Comparison of ENCODE assay signal across 8 cellular contexts in genomic region chrX:41558531-41558930, GRCh38.
DNase-seq lines count a peak whose midpoint lies in the region; ATAC-seq and TF ChIP-seq lines count a peak whose summit lies in the region.

No MANE protein-coding gene starts in this region.

- H3K27ac ChIP-seq in OCI-LY7 (ENCODE audit: low read depth, low read length, poor library complexity, severe bottlenecking): no peak overlapping the region
- no peak overlapping the region for H3K27ac ChIP-seq in thoracic aorta

- no peak overlapping the region for H3K4me3 Mint-ChIP-seq in activated CD4-positive, alpha-beta T cell treated with anti-CD3 and anti-CD28 coated beads, Interleukin-2, amount 10 ng/mL, durations not matched to agents 7 days and 5 days

- POLR2A ChIA-PET in activated CD4-positive, alpha-beta T cell treated with anti-CD3 and anti-CD28 coated beads, Interleukin-2, amount 10 ng/mL, durations not matched to agents 7 days and 5 days (lab: Charles Lee): no interaction called here
- POLR2A ChIA-PET in OCI-LY7 (lab: Charles Lee): interaction anchor here (0.6 kb wide), 1 partner anchor 54 kb away, joined by 5 read pairs; no protein-coding TSS in a partner anchor

- TF ChIP-seq CTCF in OCI-LY7 (conservative IDR thresholded peaks at IDR 0.05; ENCODE audit: low read length): peak; percentile 80
- peak; percentile 46 for TF ChIP-seq CTCF in epithelial cell of proximal tubule (conservative IDR thresholded peaks at IDR 0.05; ENCODE audit: low read depth, low read length)
- peak; percentile 44 for TF ChIP-seq CTCF in thoracic aorta (IDR thresholded peaks at IDR 0.05)

- H3K9me3 Mint-ChIP-seq in activated CD4-positive, alpha-beta T cell treated with anti-CD3 and anti-CD28 coated beads, Interleukin-2, amount 10 ng/mL, durations not matched to agents 7 days and 5 days: no peaks in the 10 kb centered on the region

- peak overlapping the region; percentile 89 for H3K27ac Mint-ChIP-seq in activated CD4-positive, alpha-beta T cell treated with anti-CD3 and anti-CD28 coated beads, Interleukin-2, amount 10 ng/mL, durations not matched to agents 7 days and 5 days

- H3K9me3 ChIP-seq in OCI-LY7 (ENCODE audit: low read length) (no peaks in the 10 kb centered on the region), thoracic aorta (no peaks in the 10 kb centered on the region)

- H3K36me3 ChIP-seq in OCI-LY7 (ENCODE audit: insufficient read depth, low read length) (no peaks in the 10 kb centered on the region), thoracic aorta (no peaks in the 10 kb centered on the region)

- no peak for DNase-seq in activated CD4-positive, alpha-beta T cell treated with anti-CD3 and anti-CD28 coated beads, Interleukin-2, amount 10 ng/mL, durations not matched to agents 7 days and 5 days
- DNase-seq in activated CD4-positive, alpha-beta T cell treated with anti-CD3 and anti-CD28 coated beads for 4 hours: no peak
- DNase-seq in OCI-LY7 (ENCODE audit: low spot score) (peak; percentile 41), epithelial cell of proximal tubule (ENCODE audit: low read depth) (no peak), thoracic aorta (ENCODE audit: low spot score) (no peak), SHP77 treated with DMSO at 0.1 percent for 48 hours (lab: John Stamatoyannopoulos, UW) (no peak)
- no peak for DNase-seq in activated naive CD4-positive, alpha-beta T cell (lab: John Stamatoyannopoulos, UW)

- intact Hi-C loops in OCI-LY7 (cut with micrococcal nuclease; ENCODE audit: unreplicated experiment): loop anchor here (1.0 to 10.0 kb wide), 3 partner anchors 176 to 284 kb away; no protein-coding TSS in a partner anchor

- CTCF ChIA-PET in activated CD4-positive, alpha-beta T cell treated with anti-CD3 and anti-CD28 coated beads, Interleukin-2, amount 10 ng/mL, durations not matched to agents 7 days and 5 days (lab: Charles Lee): interaction anchor here (1.1 to 1.4 kb wide), 2 partner anchors 124 to 201 kb away, joined by 3 to 5 read pairs; no protein-coding TSS in a partner anchor
- CTCF ChIA-PET in OCI-LY7 (lab: Charles Lee; ENCODE audit: unreplicated experiment): no interaction called here

- H3K27me3 ChIP-seq in thoracic aorta (replicated peaks; ENCODE audit: insufficient read depth): no peaks in the 10 kb centered on the region

- H3K36me3 Mint-ChIP-seq in activated CD4-positive, alpha-beta T cell treated with anti-CD3 and anti-CD28 coated beads, Interleukin-2, amount 10 ng/mL, durations not matched to agents 7 days and 5 days (ENCODE audit: low read depth): peaks cover 5% of the 10 kb centered on the region

- no peak overlapping the region for H2AFZ ChIP-seq in OCI-LY7 (ENCODE audit: low read length)

- BruUV-seq in OCI-LY7 (replicated peaks; lab: Mats Ljungman, UMichigan): no TSS peak

- no peaks in the 10 kb centered on the region for H3K79me2 ChIP-seq in OCI-LY7 (ENCODE audit: insufficient read depth, low read depth, low read length)

- no peak for ATAC-seq in thoracic aorta (ENCODE audit: insufficient number of reproducible peaks, low FRiP score, low read depth)
- ATAC-seq in HG03196 (IDR thresholded peaks at IDR 0.05; ENCODE audit: unreplicated experiment): no peak

- H3K4me1 ChIP-seq in OCI-LY7 (ENCODE audit: insufficient read depth, low read length, poor library complexity, severe bottlenecking): peaks cover 20% of the 10 kb centered on the region
- H3K4me1 ChIP-seq in thoracic aorta (ENCODE audit: control insufficient read depth in 1 of 2, low read depth in 2 of 2): peaks cover 7 to 37% of the 10 kb centered on the region in 2 donors

- H3K4me1 Mint-ChIP-seq in activated CD4-positive, alpha-beta T cell treated with anti-CD3 and anti-CD28 coated beads, Interleukin-2, amount 10 ng/mL, durations not matched to agents 7 days and 5 days: peaks cover 42% of the 10 kb centered on the region

- peak overlapping the region; percentile 12; the same call in 1 of the 2 replicates for H3K4me2 ChIP-seq in OCI-LY7 (ENCODE audit: low read length)

- no peaks in the 10 kb centered on the region for H4K20me1 ChIP-seq in OCI-LY7 (ENCODE audit: insufficient read depth, low read length)

- H3K9me2 ChIP-seq in OCI-LY7 (ENCODE audit: insufficient read depth, low read length): no peaks in the 10 kb centered on the region

- H3K4me3 ChIP-seq in OCI-LY7 (ENCODE audit: low read depth, low read length, poor library complexity, severe bottlenecking) (no peak overlapping the region), epithelial cell of proximal tubule (ENCODE audit: low read depth, low read length) (no peak overlapping the region), thoracic aorta (no peak overlapping the region)

- H3K27me3 Mint-ChIP-seq in activated CD4-positive, alpha-beta T cell treated with anti-CD3 and anti-CD28 coated beads, Interleukin-2, amount 10 ng/mL, durations not matched to agents 7 days and 5 days: no peaks in the 10 kb centered on the region
